In genomic region chr16:86625821-86626220, GRCh38 we compare ENCODE assay signal across 21 cellular contexts. TPM values are rescaled to one million over a fixed set of nuclear protein-coding genes. Genes with fewer than 3 reads are reported as not detected.
"Had no signal": no experiment of that assay in that cellular context is flagged by ENCODE, and none has a peak within 500 bp of the region (broad histone marks: within the 10 kb centered on the region; RNA-seq: fewer than 3 reads in every experiment).

No MANE protein-coding gene starts in this region.

- H3K4me1 ChIP-seq: colonic mucosa, heart right ventricle, transverse colon, uterus had no signal

- H3K9me3 ChIP-seq: colonic mucosa, heart right ventricle, mucosa of descending colon, transverse colon, uterus had no signal

- DNase-seq: activated T-cell treated with anti-CD3 and anti-CD28 coated beads, Interleukin-2, amount 50 U/mL, for 24 hours; brain microvascular endothelial cell; colonic mucosa; endodermal cell; erythroblast; foreskin fibroblast; heart right ventricle; left colon; mesenchymal stem cell; mucosa of descending colon; occipital lobe; retina; stimulated activated CD4-positive, alpha-beta T cell treated with anti-CD3 and anti-CD28 coated beads, Interleukin-1b, Interleukin-23, amount 100 ng/mL, for 48 hours; substantia nigra; T-helper 1 cell; transverse colon; uterus had no signal

- H3K27me3 ChIP-seq: brain microvascular endothelial cell, colonic mucosa, transverse colon, uterus had no signal

- H3K4me3 ChIP-seq: colonic mucosa, heart right ventricle, mucosa of descending colon, transverse colon, uterus had no signal

- H3K36me3 ChIP-seq: brain microvascular endothelial cell, colonic mucosa, heart right ventricle, transverse colon, uterus had no signal

- H3K27ac ChIP-seq: brain microvascular endothelial cell, colonic mucosa, transverse colon, uterus had no signal

RNA-seq across cellular contexts. Expression of gene FOXL1, which starts 47.5 kb away (rescaled TPM):
- total RNA-seq: activated naive CD4-positive, alpha-beta T cell treated with anti-CD3 and anti-CD28 coated beads, Interleukin-2, amount 50 U/mL, for 72 hours; activated T-helper 17 cell treated with anti-CD3 and anti-CD28 coated beads, Interleukin-2, amount 50 U/mL, for 72 hours had no signal

RNA-seq across cellular contexts. Expression of gene FOXC2, which starts 59.2 kb away (rescaled TPM):
- total RNA-seq: activated naive CD4-positive, alpha-beta T cell treated with anti-CD3 and anti-CD28 coated beads, Interleukin-2, amount 50 U/mL, for 72 hours; activated T-helper 17 cell treated with anti-CD3 and anti-CD28 coated beads, Interleukin-2, amount 50 U/mL, for 72 hours had no signal
- polyA plus RNA-seq: keratinocyte, neural cell had no signal
